ENCODE assay signal across 8 cellular contexts in the genomic region with DNA sequence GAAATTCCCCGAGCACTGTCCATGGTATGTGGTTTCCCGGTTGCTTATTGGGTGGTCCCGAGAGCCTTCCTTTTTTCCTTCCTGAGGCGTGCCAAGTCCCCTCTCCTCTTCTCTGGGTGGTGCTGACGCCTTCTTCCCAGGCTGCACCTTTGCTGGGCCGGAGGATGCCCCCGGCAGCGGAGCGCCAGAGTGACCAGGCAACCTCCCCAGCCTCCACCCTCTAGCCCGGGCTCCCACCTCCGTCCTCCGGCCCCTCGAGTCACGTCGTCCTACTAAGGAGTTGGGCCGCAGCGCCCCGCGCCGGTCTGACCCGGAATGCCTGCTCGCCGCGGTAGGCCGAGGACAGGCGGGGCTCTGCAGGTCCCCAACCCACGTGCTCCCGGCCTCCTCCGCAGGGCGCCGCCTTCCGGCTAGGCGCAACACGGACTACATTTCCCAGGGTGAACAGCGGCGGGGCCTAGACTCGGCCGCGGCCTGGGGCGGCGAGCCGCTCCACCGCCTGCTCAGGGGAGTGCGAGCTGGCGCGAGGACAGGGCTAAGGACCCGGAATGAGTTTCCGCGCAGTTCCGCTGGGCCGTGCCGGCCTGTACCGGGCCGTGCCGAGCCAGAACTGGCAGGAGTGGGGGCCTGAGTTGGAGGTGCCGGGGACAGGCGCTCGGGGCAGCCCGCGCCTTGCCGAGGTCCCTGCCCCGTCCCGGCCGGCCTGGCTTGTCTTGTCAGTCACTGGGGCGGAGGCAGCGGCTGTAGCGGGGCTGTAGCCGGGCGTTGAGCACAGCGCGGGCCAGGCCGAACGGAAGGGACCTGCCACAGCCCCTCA. TPM values are rescaled to one million over a fixed set of nuclear protein-coding genes. Genes with fewer than 3 reads are reported as not detected.
DNase-seq lines count a peak whose midpoint lies in the region; ATAC-seq and TF ChIP-seq lines count a peak whose summit lies in the region.

A gene with protein sequence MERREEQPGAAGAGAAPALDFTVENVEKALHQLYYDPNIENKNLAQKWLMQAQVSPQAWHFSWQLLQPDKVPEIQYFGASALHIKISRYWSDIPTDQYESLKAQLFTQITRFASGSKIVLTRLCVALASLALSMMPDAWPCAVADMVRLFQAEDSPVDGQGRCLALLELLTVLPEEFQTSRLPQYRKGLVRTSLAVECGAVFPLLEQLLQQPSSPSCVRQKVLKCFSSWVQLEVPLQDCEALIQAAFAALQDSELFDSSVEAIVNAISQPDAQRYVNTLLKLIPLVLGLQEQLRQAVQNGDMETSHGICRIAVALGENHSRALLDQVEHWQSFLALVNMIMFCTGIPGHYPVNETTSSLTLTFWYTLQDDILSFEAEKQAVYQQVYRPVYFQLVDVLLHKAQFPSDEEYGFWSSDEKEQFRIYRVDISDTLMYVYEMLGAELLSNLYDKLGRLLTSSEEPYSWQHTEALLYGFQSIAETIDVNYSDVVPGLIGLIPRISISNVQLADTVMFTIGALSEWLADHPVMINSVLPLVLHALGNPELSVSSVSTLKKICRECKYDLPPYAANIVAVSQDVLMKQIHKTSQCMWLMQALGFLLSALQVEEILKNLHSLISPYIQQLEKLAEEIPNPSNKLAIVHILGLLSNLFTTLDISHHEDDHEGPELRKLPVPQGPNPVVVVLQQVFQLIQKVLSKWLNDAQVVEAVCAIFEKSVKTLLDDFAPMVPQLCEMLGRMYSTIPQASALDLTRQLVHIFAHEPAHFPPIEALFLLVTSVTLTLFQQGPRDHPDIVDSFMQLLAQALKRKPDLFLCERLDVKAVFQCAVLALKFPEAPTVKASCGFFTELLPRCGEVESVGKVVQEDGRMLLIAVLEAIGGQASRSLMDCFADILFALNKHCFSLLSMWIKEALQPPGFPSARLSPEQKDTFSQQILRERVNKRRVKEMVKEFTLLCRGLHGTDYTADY (plus strand): TSS at position 707 of the 817 bp plus-strand sequence. CDS start 651 bp downstream, outside the sequence.

- peaks cover 37% of the 10 kb centered on the region for H3K4me1 Mint-ChIP-seq in WTC11

- CTCF ChIA-PET in WTC11 (lab: Charles Lee): interaction anchor here (0.6 to 9.9 kb wide), 13 partner anchors 12 to 240 kb away, joined by 3 to 172 read pairs (median 4); a partner anchor contains a TSS

- peak within 1 kb of the TSS; percentile 83 for H3K4me3 Mint-ChIP-seq in WTC11

- peak within 1 kb of the TSS; percentile 86 to 94 for H3K4me3 ChIP-seq in cardiac fibroblast (replicated peaks in 1 of 2; ENCODE audit: low read depth in 2 of 2, low read length in 2 of 2)

- peak; percentile 83 for ATAC-seq in GM18873 (IDR thresholded peaks at IDR 0.05; ENCODE audit: low FRiP score, unreplicated experiment)
- ATAC-seq in HG03139 (IDR thresholded peaks at IDR 0.05; ENCODE audit: unreplicated experiment): peak; percentile 91
- ATAC-seq in WTC11: peak; percentile 91

- peak within 1 kb of the TSS; percentile 93 for H3K27ac Mint-ChIP-seq in WTC11

- POLR2A ChIA-PET in WTC11 (lab: Charles Lee): interaction anchor here (0.7 to 1.5 kb wide), 4 partner anchors 12 to 296 kb away, joined by 3 to 8 read pairs (median 4); a partner anchor contains a TSS

- H3K9me3 Mint-ChIP-seq in WTC11: no peaks in the 10 kb centered on the region

- no peaks in the 10 kb centered on the region for H3K27me3 Mint-ChIP-seq in WTC11 (ENCODE audit: low read depth)

- H3K36me3 Mint-ChIP-seq in WTC11: peaks cover 5% of the 10 kb centered on the region; the same call in 1 of the 2 replicates

- TF ChIP-seq CTCF in WTC11 (IDR thresholded peaks at IDR 0.05) (peak; percentile 66), cardiac fibroblast (IDR thresholded peaks at IDR 0.05; ENCODE audit: low read depth, low read length) (peak; percentile 56)

- DNase-seq in AG08396 (ENCODE audit: low spot score) (peak; percentile 99), NCI-H2196 treated with DMSO at 0.1 percent for 48 hours (lab: John Stamatoyannopoulos, UW; ENCODE audit: unreplicated experiment) (peak; percentile 98), WTC11 (ENCODE audit: low spot score) (peak; percentile 98), cardiac fibroblast (ENCODE audit: low read depth in 2 of 2) (peak; percentile 97), inferior parietal cortex (ENCODE audit: extremely low spot score) (peak; percentile 96)
- peak; percentile 90 to 94 for DNase-seq in stimulated activated CD4-positive, alpha-beta T cell treated with anti-CD3 and anti-CD28 coated beads, Interleukin-12 subunit alpha, Interleukin-12 subunit beta, amount 100 ng/mL, for 24 hours (ENCODE audit: low read depth in 2 of 2)

TF ChIP-seq in WTC11, 78 proteins besides CTCF, POLR2A, EP300 and RAD21 (continues in another document):
- TF ChIP-seq MXD4 (CRISPR knock-in tag; IDR thresholded peaks at IDR 0.05; ENCODE audit: borderline replicate concordance): no peak
- TF ChIP-seq, protein P1, sequence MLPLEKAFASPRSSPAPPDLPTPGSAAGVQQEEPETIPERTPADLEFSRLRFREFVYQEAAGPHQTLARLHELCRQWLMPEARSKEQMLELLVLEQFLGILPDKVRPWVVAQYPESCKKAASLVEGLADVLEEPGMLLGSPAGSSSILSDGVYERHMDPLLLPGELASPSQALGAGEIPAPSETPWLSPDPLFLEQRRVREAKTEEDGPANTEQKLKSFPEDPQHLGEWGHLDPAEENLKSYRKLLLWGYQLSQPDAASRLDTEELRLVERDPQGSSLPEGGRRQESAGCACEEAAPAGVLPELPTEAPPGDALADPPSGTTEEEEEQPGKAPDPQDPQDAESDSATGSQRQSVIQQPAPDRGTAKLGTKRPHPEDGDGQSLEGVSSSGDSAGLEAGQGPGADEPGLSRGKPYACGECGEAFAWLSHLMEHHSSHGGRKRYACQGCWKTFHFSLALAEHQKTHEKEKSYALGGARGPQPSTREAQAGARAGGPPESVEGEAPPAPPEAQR (CRISPR knock-in tag; IDR thresholded peaks at IDR 0.05): no peak
- TF ChIP-seq, protein P2, sequence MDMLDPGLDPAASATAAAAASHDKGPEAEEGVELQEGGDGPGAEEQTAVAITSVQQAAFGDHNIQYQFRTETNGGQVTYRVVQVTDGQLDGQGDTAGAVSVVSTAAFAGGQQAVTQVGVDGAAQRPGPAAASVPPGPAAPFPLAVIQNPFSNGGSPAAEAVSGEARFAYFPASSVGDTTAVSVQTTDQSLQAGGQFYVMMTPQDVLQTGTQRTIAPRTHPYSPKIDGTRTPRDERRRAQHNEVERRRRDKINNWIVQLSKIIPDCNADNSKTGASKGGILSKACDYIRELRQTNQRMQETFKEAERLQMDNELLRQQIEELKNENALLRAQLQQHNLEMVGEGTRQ (CRISPR knock-in tag; IDR thresholded peaks at IDR 0.05): peak; percentile 95
- TF ChIP-seq, protein P3, sequence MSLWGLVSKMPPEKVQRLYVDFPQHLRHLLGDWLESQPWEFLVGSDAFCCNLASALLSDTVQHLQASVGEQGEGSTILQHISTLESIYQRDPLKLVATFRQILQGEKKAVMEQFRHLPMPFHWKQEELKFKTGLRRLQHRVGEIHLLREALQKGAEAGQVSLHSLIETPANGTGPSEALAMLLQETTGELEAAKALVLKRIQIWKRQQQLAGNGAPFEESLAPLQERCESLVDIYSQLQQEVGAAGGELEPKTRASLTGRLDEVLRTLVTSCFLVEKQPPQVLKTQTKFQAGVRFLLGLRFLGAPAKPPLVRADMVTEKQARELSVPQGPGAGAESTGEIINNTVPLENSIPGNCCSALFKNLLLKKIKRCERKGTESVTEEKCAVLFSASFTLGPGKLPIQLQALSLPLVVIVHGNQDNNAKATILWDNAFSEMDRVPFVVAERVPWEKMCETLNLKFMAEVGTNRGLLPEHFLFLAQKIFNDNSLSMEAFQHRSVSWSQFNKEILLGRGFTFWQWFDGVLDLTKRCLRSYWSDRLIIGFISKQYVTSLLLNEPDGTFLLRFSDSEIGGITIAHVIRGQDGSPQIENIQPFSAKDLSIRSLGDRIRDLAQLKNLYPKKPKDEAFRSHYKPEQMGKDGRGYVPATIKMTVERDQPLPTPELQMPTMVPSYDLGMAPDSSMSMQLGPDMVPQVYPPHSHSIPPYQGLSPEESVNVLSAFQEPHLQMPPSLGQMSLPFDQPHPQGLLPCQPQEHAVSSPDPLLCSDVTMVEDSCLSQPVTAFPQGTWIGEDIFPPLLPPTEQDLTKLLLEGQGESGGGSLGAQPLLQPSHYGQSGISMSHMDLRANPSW (CRISPR knock-in tag; conservative IDR thresholded peaks at IDR 0.05; ENCODE audit: low read depth): no peak
- no peak for TF ChIP-seq NR1H2 (CRISPR knock-in tag; IDR thresholded peaks at IDR 0.05)
- peak; percentile 71; the same call in 1 of the 2 replicates for TF ChIP-seq MYBL2 (CRISPR knock-in tag; IDR thresholded peaks at IDR 0.05)
- TF ChIP-seq ZNF317 (CRISPR knock-in tag; IDR thresholded peaks at IDR 0.05; ENCODE audit: borderline replicate concordance, low read depth): no peak
- no peak for TF ChIP-seq NFATC4 (CRISPR knock-in tag; IDR thresholded peaks at IDR 0.05)
- no peak for TF ChIP-seq JUN (CRISPR knock-in tag; IDR thresholded peaks at IDR 0.05)
- TF ChIP-seq, protein P4, sequence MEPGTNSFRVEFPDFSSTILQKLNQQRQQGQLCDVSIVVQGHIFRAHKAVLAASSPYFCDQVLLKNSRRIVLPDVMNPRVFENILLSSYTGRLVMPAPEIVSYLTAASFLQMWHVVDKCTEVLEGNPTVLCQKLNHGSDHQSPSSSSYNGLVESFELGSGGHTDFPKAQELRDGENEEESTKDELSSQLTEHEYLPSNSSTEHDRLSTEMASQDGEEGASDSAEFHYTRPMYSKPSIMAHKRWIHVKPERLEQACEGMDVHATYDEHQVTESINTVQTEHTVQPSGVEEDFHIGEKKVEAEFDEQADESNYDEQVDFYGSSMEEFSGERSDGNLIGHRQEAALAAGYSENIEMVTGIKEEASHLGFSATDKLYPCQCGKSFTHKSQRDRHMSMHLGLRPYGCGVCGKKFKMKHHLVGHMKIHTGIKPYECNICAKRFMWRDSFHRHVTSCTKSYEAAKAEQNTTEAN (CRISPR knock-in tag; IDR thresholded peaks at IDR 0.05): peak; percentile 48; the same call in 1 of the 2 replicates
- TF ChIP-seq, protein P5, sequence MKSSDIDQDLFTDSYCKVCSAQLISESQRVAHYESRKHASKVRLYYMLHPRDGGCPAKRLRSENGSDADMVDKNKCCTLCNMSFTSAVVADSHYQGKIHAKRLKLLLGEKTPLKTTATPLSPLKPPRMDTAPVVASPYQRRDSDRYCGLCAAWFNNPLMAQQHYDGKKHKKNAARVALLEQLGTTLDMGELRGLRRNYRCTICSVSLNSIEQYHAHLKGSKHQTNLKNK (CRISPR knock-in tag; IDR thresholded peaks at IDR 0.05): no peak

RNA-seq across cellular contexts. Expression of the gene that starts here (rescaled TPM):
- total RNA-seq in WTC11 (2021): 17.8 to 24.2 TPM (median 19.1 TPM) in 3 replicates

Comparison
In these comparisons a context has a peak if more than half of its experiments do, and no peak if none do; other contexts are left out.
1. Peak in every context shown above with its lines: DNase-seq, ATAC-seq and H3K4me3 ChIP-seq.